ENCODE assay signal across 22 cellular contexts in genomic region chr12:122129131-122129530, GRCh38. TPM values are rescaled to one million over a fixed set of nuclear protein-coding genes. Genes with fewer than 3 reads are reported as not detected.
A peak's percentile ranks its signal among the peaks of the same experiment; 100 is the strongest.
DNase-seq lines count a peak whose midpoint lies in the region; ATAC-seq and TF ChIP-seq lines count a peak whose summit lies in the region.
"Had no signal": no experiment of that assay in that cellular context is flagged by ENCODE, and none has a peak within 500 bp of the region (broad histone marks: within the 10 kb centered on the region; RNA-seq: fewer than 3 reads in every experiment).

No MANE protein-coding gene starts in this region.

- no peaks in the 10 kb centered on the region for H3K9me3 Mint-ChIP-seq in activated naive CD4-positive, alpha-beta T cell treated with anti-CD3 and anti-CD28 coated beads, Interleukin-2, amount 10 ng/mL, durations not matched to agents 7 days and 5 days
- H3K9me3 Mint-ChIP-seq in activated naive CD4-positive, alpha-beta T cell treated with anti-CD3 and anti-CD28 coated beads for 36 hours, result no peaks in the 10 kb centered on the region
- H3K9me3 Mint-ChIP-seq: CD8-positive, alpha-beta T cell had no signal

- H3K4me1 Mint-ChIP-seq in activated naive CD4-positive, alpha-beta T cell treated with anti-CD3 and anti-CD28 coated beads, Interleukin-2, amount 10 ng/mL, durations not matched to agents 7 days and 5 days, result peaks cover 3% of the 10 kb centered on the region
- peaks cover 13% of the 10 kb centered on the region for H3K4me1 Mint-ChIP-seq in activated naive CD4-positive, alpha-beta T cell treated with anti-CD3 and anti-CD28 coated beads for 36 hours (ENCODE audit: low read depth)

- H3K9me3 ChIP-seq in IMR-90 (ENCODE audit: control insufficient read depth, insufficient read depth, low read length), result no peaks in the 10 kb centered on the region
- H3K9me3 ChIP-seq in hepatocyte (ENCODE audit: low read depth), result no peaks in the 10 kb centered on the region
- H3K9me3 ChIP-seq in skeletal muscle tissue (ENCODE audit: control insufficient read depth in 3 of 3, low read length in 3 of 3), result no peaks in the 10 kb centered on the region
- H3K9me3 ChIP-seq: A549, HAP-1 had no signal

- H3K27me3 Mint-ChIP-seq in activated naive CD4-positive, alpha-beta T cell treated with anti-CD3 and anti-CD28 coated beads, Interleukin-2, amount 10 ng/mL, durations not matched to agents 7 days and 5 days, result no peaks in the 10 kb centered on the region
- no peaks in the 10 kb centered on the region for H3K27me3 Mint-ChIP-seq in activated naive CD4-positive, alpha-beta T cell treated with anti-CD3 and anti-CD28 coated beads for 36 hours (ENCODE audit: low read depth)

- peaks cover 22% of the 10 kb centered on the region for H4K20me1 ChIP-seq in IMR-90 (ENCODE audit: insufficient read depth, low read length)
- H4K20me1 ChIP-seq in hepatocyte (ENCODE audit: insufficient read depth, poor library complexity, severe bottlenecking), result peaks cover 2% of the 10 kb centered on the region

- peaks cover 2 to 23% of the 10 kb centered on the region in 2 experiments for H3K79me1 ChIP-seq in IMR-90 (ENCODE audit: low read depth in 1 of 2, low read length in 2 of 2)

- H2AK9ac ChIP-seq in IMR-90 (replicated peaks; ENCODE audit: low read depth, low read length, poor library complexity), result peak overlapping the region; percentile 23

- no peak overlapping the region for H3K4me3 Mint-ChIP-seq in activated naive CD4-positive, alpha-beta T cell treated with anti-CD3 and anti-CD28 coated beads, Interleukin-2, amount 10 ng/mL, durations not matched to agents 7 days and 5 days
- no peak overlapping the region for H3K4me3 Mint-ChIP-seq in activated naive CD4-positive, alpha-beta T cell treated with anti-CD3 and anti-CD28 coated beads for 36 hours
- H3K4me3 Mint-ChIP-seq: CD14-positive monocyte; CD8-positive, alpha-beta T cell had no signal

- H2BK5ac ChIP-seq in IMR-90 (ENCODE audit: low read depth, low read length, poor library complexity, severe bottlenecking), result no peak overlapping the region

- H4K91ac ChIP-seq in IMR-90 (ENCODE audit: insufficient read depth, low read depth, low read length), result no peak overlapping the region

- no peaks in the 10 kb centered on the region for H3K4me1 ChIP-seq in IMR-90 (ENCODE audit: control insufficient read depth, insufficient read depth, low read length)
- no peaks in the 10 kb centered on the region for H3K4me1 ChIP-seq in hepatocyte (ENCODE audit: insufficient read depth)
- H3K4me1 ChIP-seq in skeletal muscle tissue (ENCODE audit: control insufficient read depth in 3 of 3, insufficient read depth in 3 of 3, low read length in 3 of 3), result peaks cover 35 to 56% (median 51%) of the 10 kb centered on the region in 3 donors
- H3K4me1 ChIP-seq: HAP-1 had no signal

- no peaks in the 10 kb centered on the region for H3K9me2 ChIP-seq in hepatocyte (replicated peaks; ENCODE audit: insufficient read depth)

- H3K79me2 ChIP-seq in hepatocyte, result peaks cover 21% of the 10 kb centered on the region

- H3K9me1 ChIP-seq in IMR-90 (ENCODE audit: insufficient read depth, low read length), result no peaks in the 10 kb centered on the region

- DNase-seq in activated naive CD4-positive, alpha-beta T cell treated with anti-CD3 and anti-CD28 coated beads, Interleukin-2, amount 10 ng/mL, durations not matched to agents 7 days and 5 days, result no peak
- no peak for DNase-seq in activated naive CD4-positive, alpha-beta T cell treated with anti-CD3 and anti-CD28 coated beads for 36 hours
- DNase-seq in IMR-90, result no peak
- DNase-seq in hepatocyte (ENCODE audit: low spot score), result peak; percentile 1
- DNase-seq in GM03348 (ENCODE audit: low spot score), result no peak
- DNase-seq in occipital lobe (lab: John Stamatoyannopoulos, UW), result no peak
- DNase-seq: AML-193; Calu3; CD8-positive, alpha-beta T cell; DMS79 treated with DMSO at 0.1 percent for 48 hours; GF-D8 had no signal

- no peak overlapping the region for H2BK15ac ChIP-seq in IMR-90 (ENCODE audit: low read depth, low read length)

- POLR2A ChIA-PET in IMR-90 (lab: Charles Lee; ENCODE audit: unreplicated experiment), result no interaction called here

- H2BK20ac ChIP-seq in IMR-90 (ENCODE audit: low read depth, low read length), result no peak overlapping the region

- in situ Hi-C loops in IMR-90 (cut with MboI; ENCODE audit: low sequenced_read_pairs), result no loop called here

- H3K27ac ChIP-seq in IMR-90 (ENCODE audit: insufficient read depth, low read length) (no peak overlapping the region), hepatocyte (no peak overlapping the region), skeletal muscle tissue (ENCODE audit: low read depth, low read length) (no peak overlapping the region)
- H3K27ac ChIP-seq: 22Rv1, A549, HL-60 had no signal

- no peak overlapping the region for H2BK120ac ChIP-seq in IMR-90 (ENCODE audit: low read depth, low read length)

- H3K14ac ChIP-seq in IMR-90 (replicated peaks; ENCODE audit: low read depth, low read length), result no peak overlapping the region

- H3K4me3 ChIP-seq in IMR-90 (ENCODE audit: insufficient read depth, low read depth, low read length) (no peak overlapping the region), hepatocyte (no peak overlapping the region), skeletal muscle tissue (ENCODE audit: low read length in 3 of 3) (no peak overlapping the region)
- H3K4me3 ChIP-seq: A549, GM12878, HAP-1 had no signal

- H4K5ac ChIP-seq in IMR-90 (ENCODE audit: low read depth, low read length), result no peak overlapping the region

- no peak for TF ChIP-seq CTCF in IMR-90 (conservative IDR thresholded peaks at IDR 0.05; ENCODE audit: low read depth, low read length)
- no peak for TF ChIP-seq CTCF in hepatocyte (IDR thresholded peaks at IDR 0.05; ENCODE audit: poor library complexity)

- H3K4me2 ChIP-seq in IMR-90 (ENCODE audit: low read depth, low read length), result no peak overlapping the region
- no peak overlapping the region for H3K4me2 ChIP-seq in hepatocyte
- H3K4me2 ChIP-seq: A549 had no signal

- no CpG with 5 or more reads among the region's 13 CpGs for WGBS in IMR-90 (ENCODE audit: extremely low coverage in 2 of 2, insufficient read length in 1 of 2), 2 experiments
- WGBS in hepatocyte (ENCODE audit: low lambda C conversion rate, missing lambda C conversion rate), result 96% methylated on average over 13 of the region's 13 CpGs

- no peak overlapping the region for H3K56ac ChIP-seq in IMR-90 (ENCODE audit: extremely low read depth, insufficient read depth, low read length)

- H3K27ac Mint-ChIP-seq in activated naive CD4-positive, alpha-beta T cell treated with anti-CD3 and anti-CD28 coated beads, Interleukin-2, amount 10 ng/mL, durations not matched to agents 7 days and 5 days, result peak overlapping the region; percentile 33
- H3K27ac Mint-ChIP-seq in activated naive CD4-positive, alpha-beta T cell treated with anti-CD3 and anti-CD28 coated beads for 36 hours, result no peak overlapping the region
- H3K27ac Mint-ChIP-seq: CD8-positive, alpha-beta T cell had no signal

- H3K9ac ChIP-seq in IMR-90 (ENCODE audit: low read depth, low read length) (no peak overlapping the region), skeletal muscle tissue (ENCODE audit: low read depth in 1 of 3, low read length in 3 of 3) (peak overlapping the region in 2 of 3 donors; percentile 14 to 25)

- no peak overlapping the region for H2AK5ac ChIP-seq in IMR-90 (ENCODE audit: low read depth, low read length)

- intact Hi-C loops in activated naive CD4-positive, alpha-beta T cell treated with anti-CD3 and anti-CD28 coated beads for 36 hours (cut with micrococcal nuclease), result no loop called here
- intact Hi-C loops in IMR-90 (cut with micrococcal nuclease), result no loop called here

- H3K36me3 Mint-ChIP-seq in activated naive CD4-positive, alpha-beta T cell treated with anti-CD3 and anti-CD28 coated beads, Interleukin-2, amount 10 ng/mL, durations not matched to agents 7 days and 5 days, result peaks cover 35% of the 10 kb centered on the region
- peaks cover 2% of the 10 kb centered on the region for H3K36me3 Mint-ChIP-seq in activated naive CD4-positive, alpha-beta T cell treated with anti-CD3 and anti-CD28 coated beads for 36 hours (ENCODE audit: low read depth)

- H3K18ac ChIP-seq in IMR-90 (ENCODE audit: low read depth, low read length), result no peak overlapping the region

- H3K23ac ChIP-seq in IMR-90 (ENCODE audit: low read depth, low read length), result no peak overlapping the region

- ATAC-seq in IMR-90 (ENCODE audit: low read depth) (no peak), GM18519 (IDR thresholded peaks at IDR 0.05; ENCODE audit: low FRiP score, unreplicated experiment) (no peak)
- ATAC-seq: A549; CD8-positive, alpha-beta T cell; GM12878 had no signal

- H2AFZ ChIP-seq in IMR-90 (replicated peaks; ENCODE audit: low read length, poor library complexity) (no peak overlapping the region), hepatocyte (no peak overlapping the region)

- no peak overlapping the region for H4K8ac ChIP-seq in IMR-90 (ENCODE audit: low read depth in 2 of 2, low read length in 2 of 2)

- H3K27me3 ChIP-seq in IMR-90 (ENCODE audit: control insufficient read depth, insufficient read depth, low read length), result no peaks in the 10 kb centered on the region
- H3K27me3 ChIP-seq in hepatocyte, result no peaks in the 10 kb centered on the region
- H3K27me3 ChIP-seq in skeletal muscle tissue (ENCODE audit: control insufficient read depth in 3 of 3, insufficient read depth in 3 of 3, low read length in 3 of 3), result no peaks in the 10 kb centered on the region

- H3K4ac ChIP-seq in IMR-90 (ENCODE audit: low read depth, low read length), result no peak overlapping the region

- no peak for TF ChIP-seq RAD21 in IMR-90 (IDR thresholded peaks at IDR 0.05; ENCODE audit: low read length)

- H3K36me3 ChIP-seq in IMR-90 (ENCODE audit: control insufficient read depth, insufficient read depth, low read length), result peaks cover 49% of the 10 kb centered on the region
- H3K36me3 ChIP-seq in hepatocyte (replicated peaks; ENCODE audit: insufficient read depth, low read depth), result no peaks in the 10 kb centered on the region
- peaks cover 57 to 60% (median 59%) of the 10 kb centered on the region in 3 donors for H3K36me3 ChIP-seq in skeletal muscle tissue (ENCODE audit: control insufficient read depth in 3 of 3, insufficient read depth in 3 of 3, low read length in 3 of 3)

- CTCF ChIA-PET in activated naive CD4-positive, alpha-beta T cell treated with anti-CD3 and anti-CD28 coated beads, Interleukin-2, amount 10 ng/mL, durations not matched to agents 7 days and 5 days (lab: Charles Lee), result interaction anchor here (0.9 to 3.3 kb wide), 3 partner anchors 62 to 123 kb away, joined by 3 to 20 read pairs (median 4); no protein-coding TSS in a partner anchor
- CTCF ChIA-PET in activated naive CD4-positive, alpha-beta T cell treated with anti-CD3 and anti-CD28 coated beads for 36 hours (lab: Charles Lee), result interaction anchor here (0.7 kb wide), 1 partner anchor 61 kb away, joined by 3 read pairs; no protein-coding TSS in a partner anchor
- CTCF ChIA-PET in IMR-90 (lab: Yijun Ruan, JAX), result interaction anchor here (0.7 kb wide), 1 partner anchor 17 kb away, joined by 3 read pairs; no protein-coding TSS in a partner anchor

- BruUV-seq in IMR-90 (replicated peaks; lab: Mats Ljungman, UMichigan), result no TSS peak

- dilution Hi-C loops in IMR-90 (cut with HindIII; ENCODE audit: low sequenced_read_pairs, unreplicated experiment), result no loop called here

- TF ChIP-seq POLR2A in IMR-90 (IDR thresholded peaks at IDR 0.05; ENCODE audit: low read depth, low read length), result no peak

RNA-seq across cellular contexts. Expression of gene IL31, which starts 44.9 kb away (rescaled TPM):
- total RNA-seq in activated naive CD4-positive, alpha-beta T cell treated with anti-CD3 and anti-CD28 coated beads for 36 hours, result not detected
- total RNA-seq in IMR-90 (2012; rRNA removed) (not detected in 2 replicates), hepatocyte (not detected in 2 replicates), skeletal muscle tissue (not detected), occipital lobe (not detected)
- polyA plus RNA-seq in IMR-90 (2012; rRNA removed) (not detected in 2 replicates), hepatocyte (not detected in 2 replicates)
- polyA plus RNA-seq in IMR-90 (2012; cell fraction: cytosol; rRNA removed), result not detected in 2 replicates
- polyA plus RNA-seq in IMR-90 (2012; cell fraction: nucleus; rRNA removed; ENCODE audit: low replicate concordance), result not detected in 2 replicates
- total RNA-seq: Calu3; CD8-positive, alpha-beta T cell; GM12878; H1; HT1080 had no signal
- polyA plus RNA-seq: A549, BJ, CD14-positive monocyte, GM12878, H1 had no signal

RNA-seq across cellular contexts. Expression of gene MLXIP, which starts 50.6 kb away (rescaled TPM):
- total RNA-seq in activated naive CD4-positive, alpha-beta T cell treated with anti-CD3 and anti-CD28 coated beads for 36 hours, result 10 to 100 TPM; 18.8 to 22.0 TPM
- total RNA-seq in IMR-90 (2012; rRNA removed) (2.7 and 3.1 TPM in 2 replicates), hepatocyte (5.6 and 11.5 TPM in 2 replicates), skeletal muscle tissue (10.4 TPM), occipital lobe (7.6 TPM)
- polyA plus RNA-seq in IMR-90 (2012; rRNA removed) (9.5 and 10.8 TPM in 2 replicates), hepatocyte (33.1 and 39.4 TPM in 2 replicates)
- polyA plus RNA-seq in IMR-90 (2012; cell fraction: cytosol; rRNA removed), result 5.9 and 8.8 TPM in 2 replicates
- 29.1 and 35.2 TPM in 2 replicates for polyA plus RNA-seq in IMR-90 (2012; cell fraction: nucleus; rRNA removed; ENCODE audit: low replicate concordance)

RNA-seq across cellular contexts. Expression of gene LRRC43, which starts 53.8 kb away (rescaled TPM):
- total RNA-seq in activated naive CD4-positive, alpha-beta T cell treated with anti-CD3 and anti-CD28 coated beads for 36 hours, result under 1 TPM in 1 of 2 experiments, not detected in 1; 0.60 TPM
- total RNA-seq in IMR-90 (2012; rRNA removed), result 0.36 TPM in 1 of 2 replicates, not detected in the other
- polyA plus RNA-seq in IMR-90 (2012; rRNA removed), result 0.19 and 0.26 TPM in 2 replicates
- polyA plus RNA-seq in IMR-90 (2012; cell fraction: cytosol; rRNA removed), result 0.87 and 0.90 TPM in 2 replicates
- 0.75 and 0.88 TPM in 2 replicates for polyA plus RNA-seq in IMR-90 (2012; cell fraction: nucleus; rRNA removed; ENCODE audit: low replicate concordance)
- 0.24 and 1.7 TPM in 2 replicates for total RNA-seq in hepatocyte
- 0.90 and 1.7 TPM in 2 replicates for polyA plus RNA-seq in hepatocyte
- total RNA-seq in skeletal muscle tissue, result not detected
- 1.2 TPM for total RNA-seq in occipital lobe
- total RNA-seq: Calu3, HT1080 had no signal
- polyA plus RNA-seq: CD14-positive monocyte, GM12878 had no signal
